Comparison of ENCODE assay signal across 1 cellular context in genomic region chr1:7341145-7341900, GRCh38.
TF ChIP-seq lines count a peak whose summit lies in the region.

No MANE protein-coding gene starts in this region.

TF ChIP-seq in endothelial cell of umbilical vein, 7 proteins besides CTCF, POLR2A, EP300 and RAD21:
- no peak for TF ChIP-seq FOS (IDR thresholded peaks at IDR 0.05; ENCODE audit: borderline replicate concordance, insufficient read depth, low read length)
- TF ChIP-seq GATA2 (IDR thresholded peaks at IDR 0.05; ENCODE audit: insufficient read depth, insufficient read length, low read depth, low read length) = no peak
- TF ChIP-seq MYC (IDR thresholded peaks at IDR 0.05; ENCODE audit: low read depth, low read length) = no peak
TF ChIP-seq in endothelial cell of umbilical vein: peak in this region for 0.
